19 cellular contexts compared by ENCODE assay signal in the genomic region with DNA sequence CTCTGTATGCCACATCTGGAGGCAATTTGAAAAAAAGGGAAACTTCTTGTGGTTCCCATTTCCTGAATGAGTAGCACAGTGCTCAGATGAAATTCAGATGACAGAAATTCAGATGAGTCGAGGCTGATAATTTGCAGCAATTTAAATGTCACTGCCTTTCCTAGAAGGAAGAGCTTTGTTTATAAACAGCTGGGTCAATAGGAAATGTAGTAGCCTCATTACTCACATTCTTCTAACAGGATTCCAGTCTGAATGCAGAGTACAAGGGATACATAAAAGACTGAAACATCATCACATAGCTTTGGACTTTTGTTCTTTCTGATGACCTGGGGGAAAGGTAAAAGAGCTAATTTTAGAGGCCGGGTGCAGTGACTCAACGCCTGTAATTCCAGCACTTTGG. TPM values are rescaled to one million over a fixed set of nuclear protein-coding genes. Genes with fewer than 3 reads are reported as not detected.
DNase-seq lines count a peak whose midpoint lies in the region; ATAC-seq, FAIRE-seq and TF ChIP-seq lines count a peak whose summit lies in the region.
"Had no signal": no experiment of that assay in that cellular context is flagged by ENCODE, and none has a peak within 500 bp of the region (broad histone marks: within the 10 kb centered on the region; RNA-seq: fewer than 3 reads in every experiment).

No MANE protein-coding gene starts in this region.

- no peak overlapping the region for H2BK120ac ChIP-seq in H1 (replicated peaks; ENCODE audit: low read depth, low read length)

- H4K5ac ChIP-seq in H1 (ENCODE audit: insufficient read length, low read depth, low read length), result no peak overlapping the region

- H3K23ac ChIP-seq in H1 (ENCODE audit: insufficient read length), result no peak overlapping the region

- H4K8ac ChIP-seq in H1 (ENCODE audit: extremely low read depth, insufficient read depth, low read length), result no peak overlapping the region

- no peak for TF ChIP-seq POLR2A in H1 (IDR thresholded peaks at IDR 0.05; ENCODE audit: control extremely low read depth in 1 of 2, low read depth in 2 of 2, low read length in 2 of 2)

- DNase-seq in ELF-1 (ENCODE audit: low read depth, low spot score) (peak; percentile 57), Kasumi-1 (lab: John Stamatoyannopoulos, UW) (peak; percentile 28 to 31), H1 (ENCODE audit: low read depth in 1 of 2, low spot score in 2 of 2) (no peak), renal cortical epithelial cell (ENCODE audit: low read depth) (peak; percentile 69), CD14-positive monocyte (ENCODE audit: low spot score) (no peak)
- no peak for DNase-seq in activated T-cell treated with anti-CD3 and anti-CD28 coated beads, Interleukin-2, amount 50 U/mL, for 1 hour
- DNase-seq: activated CD4-positive, alpha-beta T cell treated with anti-CD3 and anti-CD28 coated beads for 36 hours; activated naive CD8-positive, alpha-beta T cell treated with anti-CD3 and anti-CD28 coated beads, Interleukin-2, amount 10 ng/mL, durations not matched to agents 7 days and 5 days; CD8-positive, alpha-beta T cell; hypothalamus; Karpas-422; natural killer cell; NCI-H187; NCI-H510A; OCI-M1; T-helper 1 cell had no signal

- no peak overlapping the region for H3K14ac ChIP-seq in H1 (ENCODE audit: insufficient read length)

- no peak overlapping the region for H3K27ac ChIP-seq in H1 (ENCODE audit: low read depth, low read length)
- H3K27ac ChIP-seq: epithelial cell of prostate had no signal

- H3K9me3 ChIP-seq in H1 (ENCODE audit: insufficient read depth in 2 of 2, low read depth in 1 of 2, low read length in 1 of 2), result no peaks in the 10 kb centered on the region

- no peak for TF ChIP-seq RAD21 in H1 (IDR thresholded peaks at IDR 0.05 in 1 of 2, conservative IDR thresholded peaks at IDR 0.05 in 1 of 2; ENCODE audit: low read depth in 2 of 2, low read length in 2 of 2)

- H3K4me1 Mint-ChIP-seq in CD14-positive monocyte, result peaks cover 3% of the 10 kb centered on the region
- H3K4me1 Mint-ChIP-seq: natural killer cell had no signal

- H3K56ac ChIP-seq in H1 (replicated peaks; ENCODE audit: insufficient read length, low read depth, low read length), result no peak overlapping the region

- no peak overlapping the region for H2AFZ ChIP-seq in H1 (ENCODE audit: low read length)

- H2BK20ac ChIP-seq in H1 (ENCODE audit: low read length), result no peak overlapping the region

- peaks cover 0 to 2% (median 0%) of the 10 kb centered on the region in 3 donors for H3K27me3 Mint-ChIP-seq in CD14-positive monocyte (ENCODE audit: low read depth in 3 of 3)
- H3K27me3 Mint-ChIP-seq: activated CD4-positive, alpha-beta T cell treated with anti-CD3 and anti-CD28 coated beads for 36 hours had no signal

- POLR2A ChIA-PET in H1 (lab: Charles Lee; ENCODE audit: partially characterized antibody), result interaction anchor here (4.9 kb wide), 1 partner anchor 10 kb away, joined by 38 read pairs; a partner anchor contains a TSS

- ATAC-seq in HG03439 (IDR thresholded peaks at IDR 0.05; ENCODE audit: unreplicated experiment), result no peak
- no peak for ATAC-seq in HG02938 (IDR thresholded peaks at IDR 0.05; ENCODE audit: unreplicated experiment)
- ATAC-seq: activated CD4-positive, alpha-beta T cell treated with anti-CD3 and anti-CD28 coated beads for 36 hours; CD8-positive, alpha-beta T cell; natural killer cell had no signal

- no peak overlapping the region for H3K4me3 ChIP-seq in H1 (ENCODE audit: extremely low read depth in 1 of 4, insufficient read depth in 2 of 4, low read depth in 3 of 4, low read length in 4 of 4)

- H3K36me3 ChIP-seq in H1 (ENCODE audit: control insufficient read depth in 2 of 4, insufficient read depth in 4 of 4, low read length in 3 of 4), result no peaks in the 10 kb centered on the region

- H4K20me1 ChIP-seq in H1 (replicated peaks in 1 of 2; ENCODE audit: control insufficient read depth in 1 of 2, insufficient read depth in 2 of 2, low read length in 2 of 2), result no peaks in the 10 kb centered on the region

- no peak overlapping the region for H3K9ac ChIP-seq in H1 (replicated peaks in 1 of 4; ENCODE audit: extremely low read depth in 1 of 4, low read depth in 3 of 4, low read length in 3 of 4)

- 0 out of 2 replicates have a peak overlapping the region, but pooled peaks have one; percentile 82 for H2BK5ac ChIP-seq in H1 (ENCODE audit: low read depth, low read length)

- H3K27ac Mint-ChIP-seq in CD14-positive monocyte, result no peak overlapping the region
- H3K27ac Mint-ChIP-seq: activated CD4-positive, alpha-beta T cell treated with anti-CD3 and anti-CD28 coated beads for 36 hours; activated naive CD8-positive, alpha-beta T cell treated with anti-CD3 and anti-CD28 coated beads, Interleukin-2, amount 10 ng/mL, durations not matched to agents 7 days and 5 days; CD8-positive, alpha-beta T cell; natural killer cell had no signal

- H3K9me3 Mint-ChIP-seq in CD14-positive monocyte, result no peaks in the 10 kb centered on the region
- H3K9me3 Mint-ChIP-seq: activated naive CD8-positive, alpha-beta T cell treated with anti-CD3 and anti-CD28 coated beads, Interleukin-2, amount 10 ng/mL, durations not matched to agents 7 days and 5 days; CD8-positive, alpha-beta T cell; natural killer cell had no signal

- H3K18ac ChIP-seq in H1 (ENCODE audit: extremely low read depth, low read length), result no peak overlapping the region

- TF ChIP-seq EP300 in H1 (IDR thresholded peaks at IDR 0.05; ENCODE audit: borderline replicate concordance in 1 of 2, low read depth in 2 of 2, low read length in 2 of 2), result no peak

- no peaks in the 10 kb centered on the region for H3K79me1 ChIP-seq in H1 (ENCODE audit: low read depth, low read length)

- H2AK5ac ChIP-seq in H1 (ENCODE audit: low read depth, low read length), result no peak overlapping the region

- peak overlapping the region in 1 of 2 experiments; percentile 51; a peak in 2 of 4 replicates for H3K4me2 ChIP-seq in H1 (ENCODE audit: insufficient read depth in 1 of 2, low read depth in 2 of 2, low read length in 2 of 2)

- WGBS in H1 (ENCODE audit: extremely low coverage in 1 of 2, insufficient coverage in 1 of 2, insufficient read length in 1 of 2, insufficient replicate concordance in 2 of 2, low coverage in 1 of 2, low lambda C conversion rate in 2 of 2, missing lambda C conversion rate in 1 of 2), 2 experiments, result 46% methylated on average over 3 of the region's 3 CpGs; no CpG with 5 or more reads in 1 of the 2 experiments

- CTCF ChIA-PET in H1 (lab: Charles Lee; ENCODE audit: partially characterized antibody), result interaction anchor here (0.7 to 2.7 kb wide), 3 partner anchors 10 to 429 kb away, joined by 4 to 13 read pairs (median 10); no protein-coding TSS in a partner anchor

- peaks cover 3 to 17% (median 17%) of the 10 kb centered on the region in 4 experiments for H3K4me1 ChIP-seq in H1 (replicated peaks in 1 of 4; ENCODE audit: control insufficient read depth in 3 of 4, insufficient read depth in 4 of 4, low read length in 3 of 4)

- no peaks in the 10 kb centered on the region for H3K36me3 Mint-ChIP-seq in CD14-positive monocyte
- H3K36me3 Mint-ChIP-seq: activated naive CD8-positive, alpha-beta T cell treated with anti-CD3 and anti-CD28 coated beads, Interleukin-2, amount 10 ng/mL, durations not matched to agents 7 days and 5 days; CD8-positive, alpha-beta T cell; natural killer cell had no signal

- H2BK15ac ChIP-seq in H1 (ENCODE audit: low read length), result no peak overlapping the region

- no peak overlapping the region for H4K91ac ChIP-seq in H1 (replicated peaks; ENCODE audit: insufficient read length, low read length)

- H3K79me2 ChIP-seq in H1 (ENCODE audit: control insufficient read depth in 1 of 2, insufficient read depth in 2 of 2, low read length in 2 of 2), result no peaks in the 10 kb centered on the region

- TF ChIP-seq CTCF in H1 (IDR thresholded peaks at IDR 0.05; ENCODE audit: control extremely low read depth in 1 of 3, insufficient read depth in 1 of 3, low read depth in 1 of 3, low read length in 3 of 3) (no peak), CD14-positive monocyte (IDR thresholded peaks at IDR 0.05) (no peak)

- FAIRE-seq in H1 (lab: Jason Lieb, UNC), result no peak

- intact Hi-C loops in CD14-positive monocyte (cut with micrococcal nuclease), result no loop called here

- H2BK12ac ChIP-seq in H1 (ENCODE audit: low read depth, low read length), result no peak overlapping the region

- H3K23me2 ChIP-seq in H1 (ENCODE audit: low read depth, low read length), result no peaks in the 10 kb centered on the region

- H3K4ac ChIP-seq in H1 (replicated peaks; ENCODE audit: insufficient read length, low read depth, low read length), result no peak overlapping the region

- H3K4me3 Mint-ChIP-seq in CD14-positive monocyte, result no peak overlapping the region
- H3K4me3 Mint-ChIP-seq: activated CD4-positive, alpha-beta T cell treated with anti-CD3 and anti-CD28 coated beads for 36 hours; activated naive CD8-positive, alpha-beta T cell treated with anti-CD3 and anti-CD28 coated beads, Interleukin-2, amount 10 ng/mL, durations not matched to agents 7 days and 5 days; CD8-positive, alpha-beta T cell; natural killer cell had no signal

- H3K27me3 ChIP-seq in H1 (replicated peaks in 1 of 4; ENCODE audit: control insufficient read depth in 3 of 4, extremely low read depth in 1 of 4, insufficient read depth in 3 of 4, low read length in 3 of 4), result peaks cover 0 to 4% (median 3%) of the 10 kb centered on the region in 4 experiments; a peak in 3 of 7 replicates

TF ChIP-seq in H1, 55 proteins besides CTCF, POLR2A, EP300 and RAD21 (continues in another document):
- no peak for TF ChIP-seq ZNF274 (IDR thresholded peaks at IDR 0.05; ENCODE audit: borderline replicate concordance, extremely low read depth, low read length)
- no peak for TF ChIP-seq HDAC6 (IDR thresholded peaks at IDR 0.05; ENCODE audit: low read depth, low read length)
- TF ChIP-seq SIRT6 (IDR thresholded peaks at IDR 0.05; ENCODE audit: low read length), result no peak
- no peak for TF ChIP-seq CBX8 (IDR thresholded peaks at IDR 0.05; ENCODE audit: borderline replicate concordance, low read depth, low read length)
- TF ChIP-seq RFX5 (IDR thresholded peaks at IDR 0.05; ENCODE audit: borderline replicate concordance, low read depth, low read length), result no peak
- TF ChIP-seq EZH2 (IDR thresholded peaks at IDR 0.05; ENCODE audit: low read depth, low read length, severe bottlenecking), result no peak
- TF ChIP-seq SAP30 (IDR thresholded peaks at IDR 0.05; ENCODE audit: insufficient read depth, insufficient replicate concordance, low read length), result no peak
- TF ChIP-seq BRCA1 (IDR thresholded peaks at IDR 0.05; ENCODE audit: low read depth, low read length), result no peak

RNA-seq across cellular contexts. Expression of a gene that starts 11.3 kb away (rescaled TPM):
- total RNA-seq in H1 (2021; fragmentation: NEBNext Ultra II Directional; extraction: Animal tissue kit (Norgen Biotek cat#: 25700)), result 26.2 and 29.8 TPM in 2 replicates
- polyA plus RNA-seq in H1 (2011; rRNA removed) (3.2 and 4.7 TPM in 2 replicates), CD14-positive monocyte (not detected)
- 6.4 TPM for polyA plus RNA-seq in H1 (2011; cell fraction: cytosol; rRNA removed)
- polyA plus RNA-seq in H1 (2011; cell fraction: nucleus; rRNA removed), result 6.8 TPM
- polyA plus RNA-seq in H1 (2012, experiment 1 of 2), result 3.5 to 5.1 TPM (median 4.5 TPM) in 4 replicates
- polyA plus RNA-seq in H1 (2012, experiment 2 of 2), result 2.6 TPM
- polyA plus RNA-seq in H1 (2013, experiment 1 of 2), result 33.0 TPM
- polyA plus RNA-seq in H1 (2013, experiment 2 of 2), result 36.1 TPM
- 7.5 and 11.6 TPM in 2 replicates for polyA minus RNA-seq in H1 (2011; rRNA and poly(A)+ RNA removed)
- 3.8 TPM for polyA minus RNA-seq in H1 (2011; cell fraction: cytosol; rRNA and poly(A)+ RNA removed)
- 3.0 TPM for polyA minus RNA-seq in H1 (2011; cell fraction: nucleus; rRNA and poly(A)+ RNA removed)
- 6.9 and 15.5 TPM in 2 replicates for total RNA-seq in renal cortical epithelial cell

Comparison
In these comparisons a context has a peak if more than half of its experiments do, and no peak if none do; other contexts are left out.
1. DNase-seq: peak in ELF-1 (single experiment), Kasumi-1 (2 of 2) and renal cortical epithelial cell (single experiment); none in H1 (0 of 2), activated T-cell treated with anti-CD3 and anti-CD28 coated beads, Interleukin-2, amount 50 U/mL, for 1 hour (single experiment) and CD14-positive monocyte (single experiment).